Comparison of ENCODE assay signal across 17 cellular contexts in genomic region chr9:137195525-137196220, GRCh38. TPM values are rescaled to one million over a fixed set of nuclear protein-coding genes. Genes with fewer than 3 reads are reported as not detected.
DNase-seq lines count a peak whose midpoint lies in the region; ATAC-seq and TF ChIP-seq lines count a peak whose summit lies in the region.
"Had no signal": no experiment of that assay in that cellular context is flagged by ENCODE, and none has a peak within 500 bp of the region (broad histone marks: within the 10 kb centered on the region; RNA-seq: fewer than 3 reads in every experiment).

No MANE protein-coding gene starts in this region.

- POLR2A ChIA-PET in T-cell (lab: Charles Lee), result no interaction called here

- H3K4me1 Mint-ChIP-seq in activated naive CD8-positive, alpha-beta T cell treated with anti-CD3 and anti-CD28 coated beads for 36 hours, result peaks cover 9% of the 10 kb centered on the region
- H3K4me1 Mint-ChIP-seq in activated naive CD8-positive, alpha-beta T cell treated with anti-CD3 and anti-CD28 coated beads, Interleukin-2, amount 50 U/mL, for 24 hours, result peaks cover 6% of the 10 kb centered on the region
- peaks cover 0 to 13% (median 3%) of the 10 kb centered on the region in 3 donors for H3K4me1 Mint-ChIP-seq in T-cell

- TF ChIP-seq CTCF in epithelial cell of esophagus (IDR thresholded peaks at IDR 0.05; ENCODE audit: insufficient read depth, low read depth, low read length, missing control alignments), result no peak

- H3K4me3 ChIP-seq in epithelial cell of esophagus (ENCODE audit: low read length), result no peak overlapping the region
- H3K4me3 ChIP-seq: GM23338 had no signal

- H3K27ac Mint-ChIP-seq in activated naive CD8-positive, alpha-beta T cell treated with anti-CD3 and anti-CD28 coated beads for 36 hours, result peak overlapping the region; percentile 39
- H3K27ac Mint-ChIP-seq in activated naive CD8-positive, alpha-beta T cell treated with anti-CD3 and anti-CD28 coated beads, Interleukin-2, amount 50 U/mL, for 24 hours, result no peak overlapping the region
- H3K27ac Mint-ChIP-seq in T-cell, result no peak overlapping the region
- H3K27ac Mint-ChIP-seq: activated naive CD4-positive, alpha-beta T cell treated with anti-CD3 and anti-CD28 coated beads, Interleukin-2, amount 10 ng/mL, durations not matched to agents 7 days and 5 days; GM23338; naive thymus-derived CD4-positive, alpha-beta T cell had no signal

- H3K36me3 Mint-ChIP-seq in activated naive CD8-positive, alpha-beta T cell treated with anti-CD3 and anti-CD28 coated beads for 36 hours, result no peaks in the 10 kb centered on the region
- peaks cover 3% of the 10 kb centered on the region for H3K36me3 Mint-ChIP-seq in activated naive CD8-positive, alpha-beta T cell treated with anti-CD3 and anti-CD28 coated beads, Interleukin-2, amount 50 U/mL, for 24 hours (ENCODE audit: low read depth)
- no peaks in the 10 kb centered on the region for H3K36me3 Mint-ChIP-seq in T-cell

- H3K4me3 Mint-ChIP-seq in activated naive CD8-positive, alpha-beta T cell treated with anti-CD3 and anti-CD28 coated beads for 36 hours, result no peak overlapping the region
- H3K4me3 Mint-ChIP-seq in activated naive CD8-positive, alpha-beta T cell treated with anti-CD3 and anti-CD28 coated beads, Interleukin-2, amount 50 U/mL, for 24 hours, result no peak overlapping the region
- H3K4me3 Mint-ChIP-seq in T-cell, result no peak overlapping the region
- H3K4me3 Mint-ChIP-seq: activated naive CD4-positive, alpha-beta T cell treated with anti-CD3 and anti-CD28 coated beads, Interleukin-2, amount 10 ng/mL, durations not matched to agents 7 days and 5 days; GM23338; naive thymus-derived CD4-positive, alpha-beta T cell had no signal

- H3K9me3 Mint-ChIP-seq in activated naive CD8-positive, alpha-beta T cell treated with anti-CD3 and anti-CD28 coated beads for 36 hours, result no peaks in the 10 kb centered on the region
- H3K9me3 Mint-ChIP-seq in activated naive CD8-positive, alpha-beta T cell treated with anti-CD3 and anti-CD28 coated beads, Interleukin-2, amount 50 U/mL, for 24 hours, result no peaks in the 10 kb centered on the region
- no peaks in the 10 kb centered on the region for H3K9me3 Mint-ChIP-seq in T-cell
- H3K9me3 Mint-ChIP-seq: activated naive CD4-positive, alpha-beta T cell treated with anti-CD3 and anti-CD28 coated beads, Interleukin-2, amount 10 ng/mL, durations not matched to agents 7 days and 5 days; GM23338; naive thymus-derived CD4-positive, alpha-beta T cell had no signal

- no peak for DNase-seq in activated naive CD8-positive, alpha-beta T cell treated with anti-CD3 and anti-CD28 coated beads for 36 hours
- no peak for DNase-seq in activated naive CD8-positive, alpha-beta T cell treated with anti-CD3 and anti-CD28 coated beads, Interleukin-2, amount 50 U/mL, for 24 hours
- DNase-seq in NCI-H510A (lab: John Stamatoyannopoulos, UW) (peak; percentile 95), epithelial cell of esophagus (ENCODE audit: low read depth) (peak; percentile 30), ureter (ENCODE audit: low spot score) (peak; percentile 78), T-cell (no peak), foreskin melanocyte (no peak)
- DNase-seq in effector CD8-positive, alpha-beta T cell (lab: John Stamatoyannopoulos, UW), result no peak
- DNase-seq: ACHN; activated CD4-positive, alpha-beta T cell treated with anti-CD3 and anti-CD28 coated beads for 1 hour; activated naive CD4-positive, alpha-beta T cell treated with anti-CD3 and anti-CD28 coated beads, Interleukin-2, amount 10 ng/mL, durations not matched to agents 7 days and 5 days; effector memory CD4-positive, alpha-beta T cell; GF-D8; KG1; naive thymus-derived CD4-positive, alpha-beta T cell; stimulated activated naive CD4-positive, alpha-beta T cell treated with Interleukin-2 at 50 U/mL for 16 hours had no signal

- no peaks in the 10 kb centered on the region for H3K27me3 Mint-ChIP-seq in activated naive CD8-positive, alpha-beta T cell treated with anti-CD3 and anti-CD28 coated beads for 36 hours
- H3K27me3 Mint-ChIP-seq in activated naive CD8-positive, alpha-beta T cell treated with anti-CD3 and anti-CD28 coated beads, Interleukin-2, amount 50 U/mL, for 24 hours, result no peaks in the 10 kb centered on the region
- H3K27me3 Mint-ChIP-seq in T-cell, result no peaks in the 10 kb centered on the region
- H3K27me3 Mint-ChIP-seq: naive thymus-derived CD4-positive, alpha-beta T cell had no signal

- CTCF ChIA-PET in T-cell (lab: Charles Lee), result no interaction called here

- ATAC-seq in activated naive CD8-positive, alpha-beta T cell treated with anti-CD3 and anti-CD28 coated beads, Interleukin-2, amount 50 U/mL, for 24 hours, result no peak
- ATAC-seq in T-cell (replicated peaks in 1 of 4), result no peak
- ATAC-seq: naive thymus-derived CD4-positive, alpha-beta T cell had no signal

RNA-seq across cellular contexts. Expression of gene TPRN, which starts 4.9 kb away (rescaled TPM):
- 1 to 10 TPM; 7.3 to 7.6 TPM for total RNA-seq in activated naive CD8-positive, alpha-beta T cell treated with anti-CD3 and anti-CD28 coated beads for 36 hours
- total RNA-seq in ureter, result 17.6 TPM
- 10 to 100 TPM in 3 of 5 donors, 1 to 10 TPM in 2; 5.8 to 12.8 (median 12.1) TPM for total RNA-seq in T-cell

RNA-seq across cellular contexts. Expression of gene SSNA1, which starts 7.2 kb away (rescaled TPM):
- 10 to 100 TPM; 78.1 to 80.1 TPM for total RNA-seq in activated naive CD8-positive, alpha-beta T cell treated with anti-CD3 and anti-CD28 coated beads for 36 hours
- 58.3 TPM for total RNA-seq in ureter
- 10 to 100 TPM; 37.0 to 71.6 (median 64.0) TPM for total RNA-seq in T-cell

RNA-seq across cellular contexts. Expression of gene ANAPC2, which starts 7.3 kb away (rescaled TPM):
- total RNA-seq in activated naive CD8-positive, alpha-beta T cell treated with anti-CD3 and anti-CD28 coated beads for 36 hours, result 10 to 100 TPM; 42.6 to 48.3 TPM
- total RNA-seq in ureter, result 74.5 TPM
- 100 to 1,000 TPM; 133 to 142 (median 141) TPM for total RNA-seq in T-cell

RNA-seq across cellular contexts. Expression of gene TMEM203, which starts 9.8 kb away (rescaled TPM):
- 10 to 100 TPM; 37.9 TPM for total RNA-seq in activated naive CD8-positive, alpha-beta T cell treated with anti-CD3 and anti-CD28 coated beads for 36 hours
- total RNA-seq in ureter, result 36.2 TPM
- 10 to 100 TPM; 23.7 to 44.7 (median 42.1) TPM for total RNA-seq in T-cell

RNA-seq across cellular contexts. Expression of gene NDOR1, which starts 9.8 kb away (rescaled TPM):
- total RNA-seq in activated naive CD8-positive, alpha-beta T cell treated with anti-CD3 and anti-CD28 coated beads for 36 hours, result 10 to 100 TPM; 37.6 to 38.8 TPM
- 20.3 TPM for total RNA-seq in ureter
- total RNA-seq in T-cell, result 10 to 100 TPM; 27.6 to 46.7 (median 45.4) TPM

Comparison
In these comparisons a context has a peak if more than half of its experiments do, and no peak if none do; other contexts are left out.
1. DNase-seq: peak in NCI-H510A (single experiment), epithelial cell of esophagus (single experiment) and ureter (single experiment); none in activated naive CD8-positive, alpha-beta T cell treated with anti-CD3 and anti-CD28 coated beads for 36 hours (single experiment), activated naive CD8-positive, alpha-beta T cell treated with anti-CD3 and anti-CD28 coated beads, Interleukin-2, amount 50 U/mL, for 24 hours (single experiment), effector CD8-positive, alpha-beta T cell (single experiment), T-cell (0 of 34) and foreskin melanocyte (single experiment).